12 cellular contexts compared by ENCODE assay signal in genomic region chr6:53325785-53326184, GRCh38. TPM values are rescaled to one million over a fixed set of nuclear protein-coding genes. Genes with fewer than 3 reads are reported as not detected.
A peak's percentile ranks its signal among the peaks of the same experiment; 100 is the strongest.
DNase-seq lines count a peak whose midpoint lies in the region; ATAC-seq and TF ChIP-seq lines count a peak whose summit lies in the region.
"Had no signal": no experiment of that assay in that cellular context is flagged by ENCODE, and none has a peak within 500 bp of the region (broad histone marks: within the 10 kb centered on the region; RNA-seq: fewer than 3 reads in every experiment).

No MANE protein-coding gene starts in this region.

- H3K36me3 Mint-ChIP-seq in effector memory CD8-positive, alpha-beta T cell (ENCODE audit: insufficient read depth), result peaks cover 63% of the 10 kb centered on the region

- no peak overlapping the region for H3K4me2 ChIP-seq in osteoblast (ENCODE audit: insufficient read depth, low read length)

- peak overlapping the region; percentile 21 to 38 for H3K4me3 Mint-ChIP-seq in effector memory CD8-positive, alpha-beta T cell
- H3K4me3 Mint-ChIP-seq: activated CD4-positive, alpha-beta T cell treated with anti-CD3 and anti-CD28 coated beads, Interleukin-2, amount 10 ng/mL, durations not matched to agents 7 days and 5 days; CD14-positive monocyte had no signal

- no peak for ATAC-seq in effector memory CD8-positive, alpha-beta T cell (replicated peaks)
- no peak for ATAC-seq in GM21619 (IDR thresholded peaks at IDR 0.05; ENCODE audit: unreplicated experiment)

- H3K9me3 ChIP-seq in KOPT-K1 (ENCODE audit: insufficient read depth, low read length, poor library complexity, severe bottlenecking) (no peaks in the 10 kb centered on the region), osteoblast (ENCODE audit: low read depth, low read length) (no peaks in the 10 kb centered on the region)

- no peak overlapping the region for H3K4me3 ChIP-seq in osteoblast (ENCODE audit: insufficient read depth, low read length)

- DNase-seq in AG20443 (ENCODE audit: low spot score) (peak; percentile 20), osteoblast (ENCODE audit: insufficient read length, low spot score, missing footprints) (no peak), cerebellum (ENCODE audit: low spot score) (no peak), SHP77 (lab: John Stamatoyannopoulos, UW) (no peak), amniotic stem cell (lab: John Stamatoyannopoulos, UW) (no peak)
- DNase-seq in effector memory CD8-positive, alpha-beta T cell, result no peak
- DNase-seq: activated CD4-positive, alpha-beta T cell treated with anti-CD3 and anti-CD28 coated beads, Interleukin-2, amount 10 ng/mL, durations not matched to agents 7 days and 5 days; NCI-H1105; NCI-H524 had no signal

- peaks cover 48 to 64% of the 10 kb centered on the region in 2 donors for H3K4me1 Mint-ChIP-seq in effector memory CD8-positive, alpha-beta T cell (ENCODE audit: low read depth in 2 of 2)

- peak overlapping the region; percentile 33 to 45 for H3K27ac Mint-ChIP-seq in effector memory CD8-positive, alpha-beta T cell
- H3K27ac Mint-ChIP-seq: activated CD4-positive, alpha-beta T cell treated with anti-CD3 and anti-CD28 coated beads, Interleukin-2, amount 10 ng/mL, durations not matched to agents 7 days and 5 days had no signal

- no peaks in the 10 kb centered on the region for H3K27me3 Mint-ChIP-seq in effector memory CD8-positive, alpha-beta T cell
- H3K27me3 Mint-ChIP-seq: activated CD4-positive, alpha-beta T cell treated with anti-CD3 and anti-CD28 coated beads, Interleukin-2, amount 10 ng/mL, durations not matched to agents 7 days and 5 days had no signal

- peaks cover 66% of the 10 kb centered on the region for H3K79me2 ChIP-seq in osteoblast (ENCODE audit: insufficient read depth, low read length)

- no peak for TF ChIP-seq CTCF in osteoblast (IDR thresholded peaks at IDR 0.05; ENCODE audit: extremely low read depth, low read depth, low read length)

- H3K27ac ChIP-seq in KOPT-K1 (ENCODE audit: low read depth, low read length, poor library complexity, severe bottlenecking) (peak overlapping the region; percentile 35), osteoblast (ENCODE audit: low read depth, low read length) (peak overlapping the region; percentile 37)

- H2AFZ ChIP-seq in osteoblast (ENCODE audit: low read length), result no peak overlapping the region

- H4K20me1 ChIP-seq in osteoblast (ENCODE audit: insufficient read depth, low read length), result peaks cover 11% of the 10 kb centered on the region

- H3K4me1 ChIP-seq in osteoblast (ENCODE audit: insufficient read depth, low read length), result peaks cover 54% of the 10 kb centered on the region

- no peaks in the 10 kb centered on the region for H3K27me3 ChIP-seq in osteoblast (ENCODE audit: insufficient read depth, low read length)

- H3K36me3 ChIP-seq in KOPT-K1 (ENCODE audit: insufficient read depth, low read length) (peaks cover 76% of the 10 kb centered on the region), osteoblast (ENCODE audit: insufficient read depth, low read length) (no peaks in the 10 kb centered on the region)

- H3K9me3 Mint-ChIP-seq in effector memory CD8-positive, alpha-beta T cell, result no peaks in the 10 kb centered on the region
- H3K9me3 Mint-ChIP-seq: activated CD4-positive, alpha-beta T cell treated with anti-CD3 and anti-CD28 coated beads, Interleukin-2, amount 10 ng/mL, durations not matched to agents 7 days and 5 days had no signal

RNA-seq across cellular contexts. Expression of gene ELOVL5, which starts 23.0 kb away (rescaled TPM):
- 75.3 and 76.6 TPM in 2 replicates for total RNA-seq in osteoblast
- 50.4 TPM for total RNA-seq in cerebellum
